32 cellular contexts compared by ENCODE assay signal in genomic region chr1:230801441-230801840, GRCh38. TPM values are rescaled to one million over a fixed set of nuclear protein-coding genes. Genes with fewer than 3 reads are reported as not detected.
"Had no signal": no experiment of that assay in that cellular context is flagged by ENCODE, and none has a peak within 500 bp of the region (broad histone marks: within the 10 kb centered on the region; RNA-seq: fewer than 3 reads in every experiment).

No MANE protein-coding gene starts in this region.

- H3K27me3 ChIP-seq: pancreas, stomach, tibial artery had no signal

- H3K27ac ChIP-seq: left lung, lower lobe of right lung, neutrophil, pancreas, psoas muscle, stomach, tibial artery, VCaP had no signal

- H3K4me1 Mint-ChIP-seq: activated CD4-positive, alpha-beta T cell treated with anti-CD3 and anti-CD28 coated beads, Interleukin-2, amount 10 ng/mL, durations not matched to agents 24 days and 14 days; stimulated activated memory B cell treated with anti-CD40 and anti-IgM and Interleukin-4, amounts not matched to agents 10 μg/mL and 1 μg/mL and 100 μg/mL, for 72 hours had no signal

- H3K4me2 ChIP-seq: smooth muscle cell had no signal

- DNase-seq: activated CD4-positive, alpha-beta memory T cell treated with anti-CD3 and anti-CD28 coated beads for 36 hours; activated CD4-positive, alpha-beta T cell treated with anti-CD3 and anti-CD28 coated beads, Interleukin-2, amount 10 ng/mL, durations not matched to agents 24 days and 14 days; activated CD8-positive, alpha-beta memory T cell treated with anti-CD3 and anti-CD28 coated beads, Interleukin-2, amount 50 U/mL, for 48 hours; activated gamma-delta T cell; activated naive CD4-positive, alpha-beta T cell treated with anti-CD3 and anti-CD28 coated beads, Interleukin-2, amount 50 U/mL, for 16 hours; activated T-cell treated with anti-CD3 and anti-CD28 coated beads, Interleukin-2, amount 50 U/mL, for 24 hours; amniotic stem cell; central memory CD4-positive, alpha-beta T cell; effector memory CD8-positive, alpha-beta T cell; foreskin fibroblast; hypothalamus; left lung; lower lobe of right lung; mesenchymal stem cell; pancreas; psoas muscle; stimulated activated CD4-positive, alpha-beta T cell treated with anti-CD3 and anti-CD28 coated beads, Interleukin-1b, Interleukin-23, amount 100 ng/mL, for 48 hours; stimulated activated CD4-positive, alpha-beta T cell treated with anti-CD3 and anti-CD28 coated beads, Interleukin-4, amount 100 ng/mL, for 4 hours; stimulated activated CD8-positive, alpha-beta memory T cell treated with anti-CD3 and anti-CD28 coated beads, Interleukin-4, amount 100 ng/mL, for 48 hours; stomach; tibial artery had no signal

- H3K4me3 ChIP-seq: left lung, lower lobe of right lung, pancreas, psoas muscle, smooth muscle cell, stomach, tibial artery had no signal

- H3K9me3 Mint-ChIP-seq: activated CD4-positive, alpha-beta T cell treated with anti-CD3 and anti-CD28 coated beads, Interleukin-2, amount 10 ng/mL, durations not matched to agents 24 days and 14 days; effector memory CD8-positive, alpha-beta T cell had no signal

- H3K9me3 ChIP-seq: left lung, lower lobe of right lung, neutrophil, pancreas, psoas muscle, stomach, tibial artery had no signal

- H3K4me1 ChIP-seq: left lung, lower lobe of right lung, pancreas, psoas muscle, tibial artery had no signal

- H3K36me3 ChIP-seq: left lung, neutrophil, pancreas, tibial artery had no signal

- H3K27ac Mint-ChIP-seq: activated CD4-positive, alpha-beta memory T cell treated with anti-CD3 and anti-CD28 coated beads for 36 hours; activated CD4-positive, alpha-beta T cell treated with anti-CD3 and anti-CD28 coated beads, Interleukin-2, amount 10 ng/mL, durations not matched to agents 24 days and 14 days; activated T-cell treated with anti-CD3 and anti-CD28 coated beads, Interleukin-2, amount 50 U/mL, for 24 hours; effector memory CD8-positive, alpha-beta T cell; stimulated activated memory B cell treated with anti-CD40 and anti-IgM and Interleukin-4, amounts not matched to agents 10 μg/mL and 1 μg/mL and 100 μg/mL, for 72 hours had no signal

- H3K36me3 Mint-ChIP-seq: activated CD4-positive, alpha-beta memory T cell treated with anti-CD3 and anti-CD28 coated beads for 36 hours; stimulated activated memory B cell treated with anti-CD40 and anti-IgM and Interleukin-4, amounts not matched to agents 10 μg/mL and 1 μg/mL and 100 μg/mL, for 72 hours had no signal

- H3K4me3 Mint-ChIP-seq: activated CD4-positive, alpha-beta memory T cell treated with anti-CD3 and anti-CD28 coated beads for 36 hours; activated CD4-positive, alpha-beta T cell treated with anti-CD3 and anti-CD28 coated beads, Interleukin-2, amount 10 ng/mL, durations not matched to agents 24 days and 14 days; activated T-cell treated with anti-CD3 and anti-CD28 coated beads, Interleukin-2, amount 50 U/mL, for 24 hours; effector memory CD8-positive, alpha-beta T cell; nephron; stimulated activated memory B cell treated with anti-CD40 and anti-IgM and Interleukin-4, amounts not matched to agents 10 μg/mL and 1 μg/mL and 100 μg/mL, for 72 hours had no signal

RNA-seq across cellular contexts. Expression of gene CAPN9, which starts 54.3 kb away (rescaled TPM):
- total RNA-seq: activated CD4-positive, alpha-beta memory T cell treated with anti-CD3 and anti-CD28 coated beads for 36 hours; activated CD4-positive, alpha-beta T cell treated with anti-CD3 and anti-CD28 coated beads, Interleukin-2, amount 10 ng/mL, durations not matched to agents 24 days and 14 days; astrocyte; dermis microvascular lymphatic vessel endothelial cell; endothelial cell of umbilical vein; mononuclear cell; myocyte; psoas muscle; smooth muscle cell; T-helper 1 cell treated with Interleukin-12 subunit alpha and Interleukin-12 subunit beta and Interleukin-4 antibody, amounts not matched to agents 30 ng/mL and 1 ng/mL, for 36 hours had no signal
- polyA plus RNA-seq: endothelial cell of umbilical vein, pancreas, smooth muscle cell had no signal
